ENCODE assay signal across 16 cellular contexts in genomic region chr7:110718514-110719205, GRCh38.
"Had no signal": no experiment of that assay in that cellular context is flagged by ENCODE, and none has a peak within 500 bp of the region (broad histone marks: within the 10 kb centered on the region; RNA-seq: fewer than 3 reads in every experiment).

No MANE protein-coding gene starts in this region.

- H3K4me1 ChIP-seq: ascending aorta, gastrocnemius medialis, heart left ventricle, right atrium auricular region had no signal

- DNase-seq: activated CD4-positive, alpha-beta T cell treated with anti-CD3 and anti-CD28 coated beads, Interleukin-2, amount 50 U/mL, for 1 hour; activated CD8-positive, alpha-beta memory T cell treated with anti-CD3 and anti-CD28 coated beads for 24 hours; activated naive CD4-positive, alpha-beta T cell treated with Interleukin-2 at 50 U/mL for 16 hours; erythroblast; gastrocnemius medialis; heart left ventricle; nephron progenitor cell; occipital lobe; stimulated activated CD4-positive, alpha-beta T cell treated with anti-CD3 and anti-CD28 coated beads, Interleukin-15, amount 100 ng/mL, for 24 hours; stimulated activated CD4-positive, alpha-beta T cell treated with anti-CD3 and anti-CD28 coated beads, Interleukin-4, amount 100 ng/mL, for 1 hour; stimulated activated naive CD4-positive, alpha-beta T cell treated with Interleukin-2 at 50 U/mL for 16 hours; T-helper 9 cell; trophoblast cell had no signal

- H3K4me3 ChIP-seq: ascending aorta, gastrocnemius medialis, heart left ventricle, right atrium auricular region had no signal

- H3K27me3 ChIP-seq: ascending aorta, gastrocnemius medialis, heart left ventricle, right atrium auricular region had no signal

- H3K36me3 ChIP-seq: ascending aorta, gastrocnemius medialis, heart left ventricle, right atrium auricular region had no signal

- ATAC-seq: activated CD4-positive, CD25-positive, alpha-beta regulatory T cell treated with anti-CD3 and anti-CD28 coated beads, Interleukin-2, amount 50 U/mL, for 24 hours; gastrocnemius medialis; heart left ventricle had no signal

- H3K27ac ChIP-seq: ascending aorta, gastrocnemius medialis, heart left ventricle, right atrium auricular region had no signal

- H3K9me3 ChIP-seq: ascending aorta, gastrocnemius medialis, heart left ventricle, right atrium auricular region had no signal
